In genomic region chr6:146543211-146543939, GRCh38 we compare ENCODE assay signal across 8 cellular contexts. TPM values are rescaled to one million over a fixed set of nuclear protein-coding genes. Genes with fewer than 3 reads are reported as not detected.
DNase-seq lines count a peak whose midpoint lies in the region; ATAC-seq and TF ChIP-seq lines count a peak whose summit lies in the region.

Gene RAB32, plus strand, starts transcription at chr6:146543833. Its CDS starts 39 bp downstream, at chr6:146543872.

- DNase-seq in BE2C (peak; percentile 60), RPMI7951 (ENCODE audit: low read depth) (peak; percentile 94), T47D (ENCODE audit: low read depth in 1 of 2, low spot score in 1 of 2) (peak; percentile 78 to 90), putamen (ENCODE audit: low spot score) (peak; percentile 87)

- peak; percentile 24 for TF ChIP-seq POLR2A in GM18951 (IDR thresholded peaks at IDR 0.05; ENCODE audit: extremely low read depth, insufficient read depth, insufficient read length)

- ATAC-seq in HG03175 (IDR thresholded peaks at IDR 0.05; ENCODE audit: unreplicated experiment) (peak; percentile 67), HG03378 (IDR thresholded peaks at IDR 0.05; ENCODE audit: unreplicated experiment) (no peak)

- H3K9me3 ChIP-seq in BE2C = no peaks in the 10 kb centered on the region

- H3K4me1 ChIP-seq in BE2C = no peaks in the 10 kb centered on the region

- H3K4me3 ChIP-seq in BE2C (ENCODE audit: low read depth, low read length) (no peak within 1 kb of the TSS; the same call in 1 of the 2 replicates), iPS-11a (ENCODE audit: low read depth, low read length) (peak within 1 kb of the TSS; percentile 62)

- peak; percentile 39 for TF ChIP-seq CTCF in BE2C (IDR thresholded peaks at IDR 0.05; ENCODE audit: low read depth, low read length)

- H3K27me3 ChIP-seq in BE2C = no peaks in the 10 kb centered on the region

- in situ Hi-C loops in GM18951 (cut with MboI; ENCODE audit: low sequenced_read_pairs, unreplicated experiment) = no loop called here
- in situ Hi-C loops in T47D (cut with HindIII; ENCODE audit: low pct_unique_long_range_greater_than_20kb, low sequenced_read_pairs) = no loop called here

- H3K36me3 ChIP-seq in BE2C = no peaks in the 10 kb centered on the region

RNA-seq across cellular contexts. Expression of gene RAB32, which starts in this region (rescaled TPM):
- polyA plus RNA-seq in BE2C (2012; ENCODE audit: insufficient read depth, insufficient read length, low read depth) = not detected
- 104 and 125 TPM in 2 replicates for total RNA-seq in RPMI7951 (2014; rRNA removed; shearing (Covaris generic))
